Comparison of ENCODE assay signal across 1 cellular context in genomic region chr21:38223893-38224540, GRCh38.
A peak's percentile ranks its signal among the peaks of the same experiment; 100 is the strongest.
TF ChIP-seq lines count a peak whose summit lies in the region.

No MANE protein-coding gene starts in this region.

TF ChIP-seq in HEK293, 187 proteins besides CTCF, POLR2A, EP300 and RAD21 (continued from another document and continues in another):
- no peak for TF ChIP-seq PATZ1 (tag by site-specific recombination; IDR thresholded peaks at IDR 0.05)
- peak; percentile 89 for TF ChIP-seq ZNF639 (tag by site-specific recombination; IDR thresholded peaks at IDR 0.05)
- TF ChIP-seq ZNF488 (tag by site-specific recombination; IDR thresholded peaks at IDR 0.05), result no peak
- no peak for TF ChIP-seq ZNF664 (tag by site-specific recombination; IDR thresholded peaks at IDR 0.05)
- TF ChIP-seq ZNF366 (tag by site-specific recombination; conservative IDR thresholded peaks at IDR 0.05), result no peak
- TF ChIP-seq ZNF792 (tag by site-specific recombination; IDR thresholded peaks at IDR 0.05), result no peak
- TF ChIP-seq ZNF248 (tag by site-specific recombination; IDR thresholded peaks at IDR 0.05), result peak; percentile 78; the same call in 1 of the 2 replicates
- no peak for TF ChIP-seq ZNF292 (tag by site-specific recombination; IDR thresholded peaks at IDR 0.05; ENCODE audit: borderline replicate concordance, low read depth)
- no peak for TF ChIP-seq KLF1 (tag by site-specific recombination; IDR thresholded peaks at IDR 0.05)
- no peak for TF ChIP-seq ZNF239 (tag by site-specific recombination; IDR thresholded peaks at IDR 0.05)
- TF ChIP-seq HOXD13 (CRISPR knock-in tag; IDR thresholded peaks at IDR 0.05; ENCODE audit: borderline replicate concordance), result no peak
- TF ChIP-seq ZNF155 (tag by site-specific recombination; IDR thresholded peaks at IDR 0.05), result 0 out of 2 replicates have a peak, but pooled peaks have one; percentile 65
- peak; percentile 97 for TF ChIP-seq ZNF169 (tag by site-specific recombination; IDR thresholded peaks at IDR 0.05)
- TF ChIP-seq KLF7 (tag by site-specific recombination; IDR thresholded peaks at IDR 0.05; ENCODE audit: borderline replicate concordance), result no peak
- no peak for TF ChIP-seq ZNF777 (tag by site-specific recombination; IDR thresholded peaks at IDR 0.05; ENCODE audit: borderline replicate concordance)
- TF ChIP-seq MZF1 (tag by site-specific recombination; IDR thresholded peaks at IDR 0.05; ENCODE audit: borderline replicate concordance), result no peak
- no peak for TF ChIP-seq ZBTB20 (tag by site-specific recombination; IDR thresholded peaks at IDR 0.05)
- TF ChIP-seq ZNF148 (tag by site-specific recombination; IDR thresholded peaks at IDR 0.05; ENCODE audit: borderline replicate concordance), result 0 out of 2 replicates have a peak, but pooled peaks have one; percentile 56
- TF ChIP-seq ZNF521 (tag by site-specific recombination; IDR thresholded peaks at IDR 0.05), result no peak
- no peak for TF ChIP-seq GLIS1 (tag by site-specific recombination; IDR thresholded peaks at IDR 0.05)
- peak; percentile 64; the same call in 1 of the 2 replicates for TF ChIP-seq ZNF558 (tag by site-specific recombination; IDR thresholded peaks at IDR 0.05)
- TF ChIP-seq SETDB1 (IDR thresholded peaks at IDR 0.05; ENCODE audit: insufficient read length, low read length), result peak; percentile 100
- no peak for TF ChIP-seq KLF17 (tag by site-specific recombination; IDR thresholded peaks at IDR 0.05)
- no peak for TF ChIP-seq MYNN (tag by site-specific recombination; IDR thresholded peaks at IDR 0.05; ENCODE audit: borderline replicate concordance)
- TF ChIP-seq HOXA7 (CRISPR knock-in tag; IDR thresholded peaks at IDR 0.05; ENCODE audit: borderline replicate concordance), result no peak
- no peak for TF ChIP-seq ZNF707 (tag by site-specific recombination; IDR thresholded peaks at IDR 0.05)
- no peak for TF ChIP-seq ZNF530 (tag by site-specific recombination; IDR thresholded peaks at IDR 0.05; ENCODE audit: low read depth)
- no peak for TF ChIP-seq ZNF560 (tag by site-specific recombination; IDR thresholded peaks at IDR 0.05; ENCODE audit: borderline replicate concordance)
- TF ChIP-seq ZSCAN16 (tag by site-specific recombination; IDR thresholded peaks at IDR 0.05), result no peak
- TF ChIP-seq SALL2 (tag by site-specific recombination; IDR thresholded peaks at IDR 0.05; ENCODE audit: borderline replicate concordance), result no peak
- no peak for TF ChIP-seq ZSCAN30 (tag by site-specific recombination; IDR thresholded peaks at IDR 0.05)
- TF ChIP-seq ZFP3 (tag by site-specific recombination; IDR thresholded peaks at IDR 0.05; ENCODE audit: low read depth), result no peak
- TF ChIP-seq ZNF23 (tag by site-specific recombination; IDR thresholded peaks at IDR 0.05; ENCODE audit: borderline replicate concordance), result peak; percentile 56; the same call in 1 of the 2 replicates
- no peak for TF ChIP-seq ZNF830 (tag by site-specific recombination; IDR thresholded peaks at IDR 0.05; ENCODE audit: low read depth)
- TF ChIP-seq SP7 (tag by site-specific recombination; IDR thresholded peaks at IDR 0.05), result no peak; the same call in 1 of the 2 replicates
- no peak for TF ChIP-seq BCL6B (tag by site-specific recombination; IDR thresholded peaks at IDR 0.05)
- no peak for TF ChIP-seq BCL11B (tag by site-specific recombination; IDR thresholded peaks at IDR 0.05; ENCODE audit: low read depth)
- TF ChIP-seq ZNF610 (tag by site-specific recombination; IDR thresholded peaks at IDR 0.05; ENCODE audit: borderline replicate concordance), result no peak
- no peak for TF ChIP-seq OSR2 (tag by site-specific recombination; IDR thresholded peaks at IDR 0.05)
- TF ChIP-seq FEZF1 (tag by site-specific recombination; IDR thresholded peaks at IDR 0.05), result no peak
- peak; percentile 64 for TF ChIP-seq ZNF518A (tag by site-specific recombination; conservative IDR thresholded peaks at IDR 0.05; ENCODE audit: low read depth)
- no peak for TF ChIP-seq ZBTB44 (tag by site-specific recombination; IDR thresholded peaks at IDR 0.05)
- TF ChIP-seq KLF16 (tag by site-specific recombination; IDR thresholded peaks at IDR 0.05), result no peak
- TF ChIP-seq ZNF473 (tag by site-specific recombination; IDR thresholded peaks at IDR 0.05), result no peak
- no peak for TF ChIP-seq YY2 (tag by site-specific recombination; IDR thresholded peaks at IDR 0.05)
- no peak for TF ChIP-seq ZNF658 (tag by site-specific recombination; IDR thresholded peaks at IDR 0.05)
- no peak for TF ChIP-seq ATF2 (tag by site-specific recombination; IDR thresholded peaks at IDR 0.05; ENCODE audit: low read depth)
- TF ChIP-seq IKZF3 (tag by site-specific recombination; IDR thresholded peaks at IDR 0.05), result no peak
- 0 out of 2 replicates have a peak, but pooled peaks have one; percentile 52 for TF ChIP-seq ZSCAN23 (tag by site-specific recombination; IDR thresholded peaks at IDR 0.05)
- no peak for TF ChIP-seq ZBTB1 (tag by site-specific recombination; IDR thresholded peaks at IDR 0.05)
- TF ChIP-seq SP2 (tag by site-specific recombination; IDR thresholded peaks at IDR 0.05), result no peak
- TF ChIP-seq ZNF600 (tag by site-specific recombination; IDR thresholded peaks at IDR 0.05), result no peak
- no peak for TF ChIP-seq ZNF223 (tag by site-specific recombination; IDR thresholded peaks at IDR 0.05)
